ENCODE assay signal across 8 cellular contexts in genomic region chr9:6415266-6415665, GRCh38. TPM values are rescaled to one million over a fixed set of nuclear protein-coding genes. Genes with fewer than 3 reads are reported as not detected.
DNase-seq lines count a peak whose midpoint lies in the region; ATAC-seq and TF ChIP-seq lines count a peak whose summit lies in the region.

No MANE protein-coding gene starts in this region.

- intact Hi-C loops in activated B cell treated with CpG ODN at 0.5 μM for 24 hours (cut with micrococcal nuclease), result loop anchor here (10.0 kb wide), 2 partner anchors 360 to 1430 kb away; partner anchors contain the start of gene JAK2

- peak overlapping the region; percentile 100 for H3K27ac ChIP-seq in BLaER1

- DNase-seq in HFFc6 (no peak), activated B cell treated with CpG ODN at 0.5 μM for 24 hours (no peak), kidney epithelial cell (ENCODE audit: low read depth) (no peak), NCI-H1694 treated with DMSO at 0.1 percent for 48 hours (lab: John Stamatoyannopoulos, UW) (no peak), GM03348 (ENCODE audit: low spot score) (no peak)

- H3K27me3 Mint-ChIP-seq in HFFc6 (ENCODE audit: insufficient read depth) (peaks cover 2% of the 10 kb centered on the region), activated B cell treated with CpG ODN at 0.5 μM for 24 hours (no peaks in the 10 kb centered on the region)

- H3K9ac ChIP-seq in BLaER1, result peak overlapping the region; percentile 100

- peak overlapping the region; percentile 66; the same call in 1 of the 2 replicates for H3K27ac Mint-ChIP-seq in HFFc6
- H3K27ac Mint-ChIP-seq in activated B cell treated with CpG ODN at 0.5 μM for 24 hours, result peak overlapping the region; percentile 25

- peaks cover 31% of the 10 kb centered on the region for H3K36me3 ChIP-seq in BLaER1
- no peaks in the 10 kb centered on the region for H3K36me3 ChIP-seq in kidney epithelial cell (ENCODE audit: control insufficient read depth, insufficient read depth, low read length)

- H3K36me3 Mint-ChIP-seq in HFFc6 (ENCODE audit: low read depth) (peaks cover 14% of the 10 kb centered on the region; the same call in 1 of the 2 replicates), activated B cell treated with CpG ODN at 0.5 μM for 24 hours (ENCODE audit: low read depth) (peaks cover 24% of the 10 kb centered on the region)

- ATAC-seq in activated B cell treated with CpG ODN at 0.5 μM for 24 hours (ENCODE audit: low read depth) (no peak), HG03135 (IDR thresholded peaks at IDR 0.05; ENCODE audit: unreplicated experiment) (no peak), esophagus mucosa (no peak)

- H3K4me3 Mint-ChIP-seq in HFFc6, result peak overlapping the region; percentile 90
- peak overlapping the region; percentile 82 for H3K4me3 Mint-ChIP-seq in activated B cell treated with CpG ODN at 0.5 μM for 24 hours

- TF ChIP-seq CTCF in HFFc6 (IDR thresholded peaks at IDR 0.05), result no peak
- no peak for TF ChIP-seq CTCF in activated B cell treated with CpG ODN at 0.5 μM for 24 hours (IDR thresholded peaks at IDR 0.05)
- TF ChIP-seq CTCF in kidney epithelial cell (IDR thresholded peaks at IDR 0.05; ENCODE audit: insufficient read depth, low read length, poor library complexity, severe bottlenecking), result no peak

- POLR2A ChIA-PET in activated B cell treated with CpG ODN at 0.5 μM for 24 hours (lab: Charles Lee), result interaction anchor here (0.8 to 8.0 kb wide), 5 partner anchors 8 to 343 kb away, joined by 3 to 164 read pairs (median 28); partner anchors contain the start of gene KDM4C

- H3K4me2 ChIP-seq in BLaER1, result peak overlapping the region; percentile 95

- H3K27me3 ChIP-seq in BLaER1 (no peaks in the 10 kb centered on the region), kidney epithelial cell (ENCODE audit: control insufficient read depth, insufficient read depth, low read length) (no peaks in the 10 kb centered on the region)

- H4K20me1 ChIP-seq in BLaER1, result peaks cover 69% of the 10 kb centered on the region

- peak overlapping the region; percentile 100 for H3K4me3 ChIP-seq in BLaER1
- H3K4me3 ChIP-seq in kidney epithelial cell (ENCODE audit: low read depth, low read length), result peak overlapping the region; percentile 80

- peaks cover 65% of the 10 kb centered on the region for H3K4me1 ChIP-seq in BLaER1

- H3K9me3 Mint-ChIP-seq in HFFc6 (no peaks in the 10 kb centered on the region), activated B cell treated with CpG ODN at 0.5 μM for 24 hours (no peaks in the 10 kb centered on the region)

- peaks cover 47% of the 10 kb centered on the region for H3K4me1 Mint-ChIP-seq in HFFc6 (ENCODE audit: low read depth)
- H3K4me1 Mint-ChIP-seq in activated B cell treated with CpG ODN at 0.5 μM for 24 hours, result peaks cover 70% of the 10 kb centered on the region

- no peaks in the 10 kb centered on the region for H3K9me3 ChIP-seq in BLaER1

- CTCF ChIA-PET in activated B cell treated with CpG ODN at 0.5 μM for 24 hours (lab: Charles Lee), result interaction anchor here (0.7 to 2.0 kb wide), 2 partner anchors 18 to 68 kb away, joined by 3 to 5 read pairs; no protein-coding TSS in a partner anchor

RNA-seq across cellular contexts. Expression of gene UHRF2, which starts 2.3 kb away (rescaled TPM):
- 10 to 100 TPM; 23.3 to 34.9 (median 26.2) TPM for total RNA-seq in HFFc6 (2021; fragmentation: NEBNext Ultra II Directional; extraction: Animal tissue kit (Norgen Biotek cat#: 25700))
- total RNA-seq in activated B cell treated with CpG ODN at 0.5 μM for 24 hours (81.1 and 114 TPM in 2 replicates), kidney epithelial cell (31.9 and 32.9 TPM in 2 replicates), esophagus mucosa (19.6 TPM)
